10 cellular contexts compared by ENCODE assay signal in the genomic region with DNA sequence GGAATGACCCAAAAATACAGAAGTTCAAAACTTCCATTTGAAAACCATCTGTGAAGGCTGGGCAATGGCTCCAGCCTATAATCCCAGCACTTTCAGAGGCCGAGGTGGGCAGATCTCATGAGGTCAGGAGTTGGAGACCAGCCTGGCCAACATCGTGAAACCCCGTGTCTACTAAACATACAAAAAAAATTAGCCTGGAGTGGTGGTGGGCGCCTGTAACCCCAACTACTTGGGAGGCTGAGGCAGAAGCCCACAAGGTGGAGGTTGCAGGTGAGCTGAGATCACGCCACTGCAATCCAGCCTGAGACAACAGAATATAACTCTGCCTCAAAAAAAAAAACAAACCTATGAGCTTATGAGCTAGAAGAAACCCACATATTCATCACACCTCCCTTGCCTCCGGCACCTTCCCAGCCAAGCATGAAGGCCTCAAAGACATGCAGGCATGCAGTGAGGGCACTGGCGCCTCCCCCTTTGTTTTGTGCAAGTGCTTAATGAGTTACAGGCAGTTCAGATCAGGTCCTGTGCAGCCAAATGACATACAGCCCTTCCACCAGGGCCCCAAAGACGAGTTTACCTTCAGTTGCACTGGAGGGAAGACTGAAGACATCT. TPM values are rescaled to one million over a fixed set of nuclear protein-coding genes. Genes with fewer than 3 reads are reported as not detected.
A peak's percentile ranks its signal among the peaks of the same experiment; 100 is the strongest.
DNase-seq lines count a peak whose midpoint lies in the region; ATAC-seq and TF ChIP-seq lines count a peak whose summit lies in the region.
"Had no signal": no experiment of that assay in that cellular context is flagged by ENCODE, and none has a peak within 500 bp of the region (broad histone marks: within the 10 kb centered on the region; RNA-seq: fewer than 3 reads in every experiment).

No MANE protein-coding gene starts in this region.

- no peaks in the 10 kb centered on the region for H3K9me3 Mint-ChIP-seq in activated CD4-positive, alpha-beta memory T cell treated with anti-CD3 and anti-CD28 coated beads for 36 hours
- H3K9me3 Mint-ChIP-seq in type B pancreatic cell, result no peaks in the 10 kb centered on the region

- no peak overlapping the region for H3K4me3 Mint-ChIP-seq in activated CD4-positive, alpha-beta memory T cell treated with anti-CD3 and anti-CD28 coated beads for 36 hours
- no peak overlapping the region for H3K4me3 Mint-ChIP-seq in type B pancreatic cell

- no peak for TF ChIP-seq CTCF in type B pancreatic cell (conservative IDR thresholded peaks at IDR 0.05)

- H3K27me3 Mint-ChIP-seq in activated CD4-positive, alpha-beta memory T cell treated with anti-CD3 and anti-CD28 coated beads for 36 hours, result no peaks in the 10 kb centered on the region
- H3K27me3 Mint-ChIP-seq in type B pancreatic cell, result no peaks in the 10 kb centered on the region

- H3K4me1 Mint-ChIP-seq in activated CD4-positive, alpha-beta memory T cell treated with anti-CD3 and anti-CD28 coated beads for 36 hours (ENCODE audit: low read depth), result peaks cover 59% of the 10 kb centered on the region
- peaks cover 39% of the 10 kb centered on the region for H3K4me1 Mint-ChIP-seq in type B pancreatic cell (ENCODE audit: unreplicated experiment)

- no peak for ATAC-seq in HG02642 (IDR thresholded peaks at IDR 0.05; ENCODE audit: poor library complexity, unreplicated experiment)
- no peak for ATAC-seq in HG03442 (IDR thresholded peaks at IDR 0.05; ENCODE audit: unreplicated experiment)
- ATAC-seq: activated CD4-positive, CD25-positive, alpha-beta regulatory T cell treated with anti-CD3 and anti-CD28 coated beads, Interleukin-2, amount 50 U/mL, for 24 hours had no signal

- peaks cover 76% of the 10 kb centered on the region for H3K36me3 Mint-ChIP-seq in activated CD4-positive, alpha-beta memory T cell treated with anti-CD3 and anti-CD28 coated beads for 36 hours
- H3K36me3 Mint-ChIP-seq in type B pancreatic cell, result peaks cover 72% of the 10 kb centered on the region

- peak in 5 of 6 experiments; percentile 17 to 36 (median 22) for DNase-seq in stimulated activated naive CD4-positive, alpha-beta T cell (lab: John Stamatoyannopoulos, UW)
- no peak for DNase-seq in stimulated activated naive CD4-positive, alpha-beta T cell treated with Interleukin-2 at 50 U/mL for 16 hours (lab: John Stamatoyannopoulos, UW)
- no peak for DNase-seq in activated CD4-positive, alpha-beta memory T cell treated with anti-CD3 and anti-CD28 coated beads for 36 hours
- DNase-seq in kidney glomerular epithelial cell (lab: John Stamatoyannopoulos, UW) (peak; percentile 57), type B pancreatic cell (ENCODE audit: extremely low spot score, unreplicated experiment) (no peak), SIG-M5 treated with dmso at 0.1 percent for 504 hours (lab: John Stamatoyannopoulos, UW; ENCODE audit: unreplicated experiment) (no peak)
- DNase-seq: NCI-H1105 treated with DMSO at 0.1 percent for 48 hours had no signal

- peak overlapping the region; percentile 4 for H3K27ac Mint-ChIP-seq in activated CD4-positive, alpha-beta memory T cell treated with anti-CD3 and anti-CD28 coated beads for 36 hours
- peak overlapping the region; percentile 86 for H3K27ac Mint-ChIP-seq in type B pancreatic cell

- POLR2A ChIA-PET in activated CD4-positive, alpha-beta memory T cell treated with anti-CD3 and anti-CD28 coated beads for 36 hours (lab: Charles Lee), result interaction anchor here (1.1 to 9.4 kb wide), 3 partner anchors 8 to 62 kb away, joined by 4 to 105 read pairs (median 4); a partner anchor contains a TSS

- intact Hi-C loops in activated CD4-positive, alpha-beta memory T cell treated with anti-CD3 and anti-CD28 coated beads for 36 hours (cut with micrococcal nuclease), result no loop called here

- CTCF ChIA-PET in activated CD4-positive, alpha-beta memory T cell treated with anti-CD3 and anti-CD28 coated beads for 36 hours (lab: Charles Lee), result interaction anchor here (2.4 kb wide), 1 partner anchor 9 kb away, joined by 13 read pairs; a partner anchor contains a TSS

RNA-seq across cellular contexts. Expression of a gene that starts 9.9 kb away (rescaled TPM):
- 100 to 1,000 TPM; 604 to 611 TPM for total RNA-seq in activated CD4-positive, alpha-beta memory T cell treated with anti-CD3 and anti-CD28 coated beads for 36 hours
- total RNA-seq in type B pancreatic cell (ENCODE audit: low replicate concordance), result 560 and 893 TPM in 2 replicates

Comparison
In these comparisons a context has a peak if more than half of its experiments do, and no peak if none do; other contexts are left out.
1. DNase-seq: peak in stimulated activated naive CD4-positive, alpha-beta T cell (5 of 6) and kidney glomerular epithelial cell (single experiment); none in stimulated activated naive CD4-positive, alpha-beta T cell treated with Interleukin-2 at 50 U/mL for 16 hours (single experiment), activated CD4-positive, alpha-beta memory T cell treated with anti-CD3 and anti-CD28 coated beads for 36 hours (single experiment), type B pancreatic cell (single experiment) and SIG-M5 treated with dmso at 0.1 percent for 504 hours (single experiment).